ENCODE assay signal across 2 cellular contexts in genomic region chr7:139542308-139543151, GRCh38.
TF ChIP-seq lines count a peak whose summit lies in the region.

No MANE protein-coding gene starts in this region.

TF ChIP-seq in SK-N-SH, 30 proteins besides CTCF, POLR2A, EP300 and RAD21:
- no peak for TF ChIP-seq REST (IDR thresholded peaks at IDR 0.05; ENCODE audit: low read depth, low read length)
- no peak for TF ChIP-seq TAF1 (IDR thresholded peaks at IDR 0.05; ENCODE audit: borderline replicate concordance, low read depth, low read length)
- TF ChIP-seq PBX3 (IDR thresholded peaks at IDR 0.05), result no peak
- TF ChIP-seq FOXJ3 (CRISPR knock-in tag; IDR thresholded peaks at IDR 0.05), result no peak

TF ChIP-seq in SK-N-SH treated with all-trans-retinoic acid at 6 μM for 48 hours, 23 proteins besides CTCF, POLR2A, EP300 and RAD21 (continued from another document):
- TF ChIP-seq PATZ1 (CRISPR knock-in tag; IDR thresholded peaks at IDR 0.05; ENCODE audit: borderline replicate concordance), result no peak
- no peak for TF ChIP-seq TCF4 (CRISPR knock-in tag; IDR thresholded peaks at IDR 0.05; ENCODE audit: borderline replicate concordance)
- no peak for TF ChIP-seq SNAI2 (CRISPR knock-in tag; IDR thresholded peaks at IDR 0.05)
- no peak for TF ChIP-seq RARB (CRISPR knock-in tag; IDR thresholded peaks at IDR 0.05)
- no peak for TF ChIP-seq ISL1 (CRISPR knock-in tag; IDR thresholded peaks at IDR 0.05)
- no peak for TF ChIP-seq CREB5 (CRISPR knock-in tag; IDR thresholded peaks at IDR 0.05; ENCODE audit: low read depth)
- no peak for TF ChIP-seq ZFP3 (CRISPR knock-in tag; IDR thresholded peaks at IDR 0.05)
- TF ChIP-seq ZNF8 (CRISPR knock-in tag; IDR thresholded peaks at IDR 0.05), result no peak
- no peak for TF ChIP-seq TOX (CRISPR knock-in tag; IDR thresholded peaks at IDR 0.05; ENCODE audit: borderline replicate concordance)
- no peak for TF ChIP-seq TSHZ2 (CRISPR knock-in tag; IDR thresholded peaks at IDR 0.05)
- no peak for TF ChIP-seq ZFP30 (CRISPR knock-in tag; IDR thresholded peaks at IDR 0.05)
- TF ChIP-seq ZC3H10 (CRISPR knock-in tag; IDR thresholded peaks at IDR 0.05), result no peak
